Comparison of ENCODE assay signal across 14 cellular contexts in genomic region chr9:134333234-134333873, GRCh38. TPM values are rescaled to one million over a fixed set of nuclear protein-coding genes. Genes with fewer than 3 reads are reported as not detected.
DNase-seq lines count a peak whose midpoint lies in the region; ATAC-seq and TF ChIP-seq lines count a peak whose summit lies in the region.
"Had no signal": no experiment of that assay in that cellular context is flagged by ENCODE, and none has a peak within 500 bp of the region (broad histone marks: within the 10 kb centered on the region; RNA-seq: fewer than 3 reads in every experiment).

No MANE protein-coding gene starts in this region.

- H3K9me3 ChIP-seq in adrenal gland (replicated peaks in 1 of 3): no peaks in the 10 kb centered on the region
- H3K9me3 ChIP-seq in gastrocnemius medialis: no peaks in the 10 kb centered on the region
- H3K9me3 ChIP-seq: sigmoid colon had no signal

- H3K27me3 ChIP-seq in adrenal gland (no peaks in the 10 kb centered on the region), gastrocnemius medialis (no peaks in the 10 kb centered on the region)
- H3K27me3 ChIP-seq: sigmoid colon had no signal

- TF ChIP-seq CTCF in adrenal gland (IDR thresholded peaks at IDR 0.05) (no peak), gastrocnemius medialis (IDR thresholded peaks at IDR 0.05 in 4 of 5, conservative IDR thresholded peaks at IDR 0.05 in 1 of 5) (no peak)

- in situ Hi-C loops in gastrocnemius medialis (cut with MboI; ENCODE audit: low sequenced_read_pairs in 4 of 4): loop anchor here in 2 of 4 donors (10.0 to 25.0 kb wide), 2 partner anchors 104 to 111 kb away; no protein-coding TSS in a partner anchor

- intact Hi-C loops in adrenal gland (cut with DNase I): loop anchor here in 1 of 2 donors (5.0 kb wide), 2 partner anchors 39 to 99 kb away; no protein-coding TSS in a partner anchor
- intact Hi-C loops in gastrocnemius medialis (cut with DNase I; ENCODE audit: low total_unique reads): no loop called here

- no peak for ATAC-seq in gastrocnemius medialis
- no peak for ATAC-seq in GM19452 (IDR thresholded peaks at IDR 0.05; ENCODE audit: unreplicated experiment)
- ATAC-seq: activated CD4-positive, alpha-beta T cell treated with anti-CD3 and anti-CD28 coated beads for 36 hours; esophagus mucosa had no signal

- 20 to 64% (median 51%) methylated on average over 10 to 24 of the region's 24 CpGs for WGBS in adrenal gland, 4 donors

- H3K4me1 ChIP-seq in adrenal gland (replicated peaks in 1 of 2) (peaks cover 90 to 100% of the 10 kb centered on the region in 2 donors), gastrocnemius medialis (peaks cover 95% of the 10 kb centered on the region in 2 donors)

- H3K27ac ChIP-seq in adrenal gland (peak overlapping the region in 4 of 5 donors; percentile 16 to 83 (median 60)), gastrocnemius medialis (peak overlapping the region; percentile 94 to 99 (median 96))
- H3K27ac ChIP-seq: KMS-11, sigmoid colon had no signal

- no peak overlapping the region for H3K4me3 ChIP-seq in adrenal gland
- H3K4me3 ChIP-seq in gastrocnemius medialis: no peak overlapping the region
- H3K4me3 ChIP-seq: sigmoid colon had no signal

- DNase-seq in HuH-7 (ENCODE audit: low spot score) (peak; percentile 93), adrenal gland (peak in 4 of 7 donors; percentile 60 to 85 (median 68)), iris pigment epithelial cell (ENCODE audit: low read depth) (peak; percentile 62), gastrocnemius medialis (no peak), AG08396 (ENCODE audit: low spot score) (no peak), NCI-H1694 treated with DMSO at 0.1 percent for 48 hours (lab: John Stamatoyannopoulos, UW) (no peak), LoVo (ENCODE audit: low spot score) (no peak)
- DNase-seq: activated CD4-positive, alpha-beta T cell treated with anti-CD3 and anti-CD28 coated beads for 36 hours; GDM1; NCI-H2029 treated with DMSO at 0.1 percent for 48 hours; sigmoid colon had no signal

- no peaks in the 10 kb centered on the region for H3K36me3 ChIP-seq in adrenal gland (replicated peaks in 1 of 2)
- H3K36me3 ChIP-seq in gastrocnemius medialis: no peaks in the 10 kb centered on the region
- H3K36me3 ChIP-seq: sigmoid colon had no signal

- TF ChIP-seq POLR2A in adrenal gland (IDR thresholded peaks at IDR 0.05) (no peak), gastrocnemius medialis (IDR thresholded peaks at IDR 0.05) (no peak)

RNA-seq across cellular contexts. Expression of gene RXRA, which starts 7.1 kb away (rescaled TPM):
- total RNA-seq in adrenal gland: 100 to 1,000 TPM in 4 of 8 donors, 10 to 100 TPM in 4; 64.2 to 114 (median 94.7) TPM
- 10 to 100 TPM; 16.1 to 72.9 (median 31.6) TPM for polyA plus RNA-seq in adrenal gland
- total RNA-seq in gastrocnemius medialis: 100 to 1,000 TPM in 3 of 4 donors, 10 to 100 TPM in 1; 70.8 to 224 (median 160) TPM

Comparison
In these comparisons a context has a peak if more than half of its experiments do, and no peak if none do; other contexts are left out.
1. DNase-seq: peak in HuH-7 (single experiment), adrenal gland (4 of 7) and iris pigment epithelial cell (single experiment); none in gastrocnemius medialis (0 of 2), AG08396 (single experiment), NCI-H1694 treated with DMSO at 0.1 percent for 48 hours (single experiment) and LoVo (single experiment).